Comparison of ENCODE assay signal across 10 cellular contexts in the genomic region with DNA sequence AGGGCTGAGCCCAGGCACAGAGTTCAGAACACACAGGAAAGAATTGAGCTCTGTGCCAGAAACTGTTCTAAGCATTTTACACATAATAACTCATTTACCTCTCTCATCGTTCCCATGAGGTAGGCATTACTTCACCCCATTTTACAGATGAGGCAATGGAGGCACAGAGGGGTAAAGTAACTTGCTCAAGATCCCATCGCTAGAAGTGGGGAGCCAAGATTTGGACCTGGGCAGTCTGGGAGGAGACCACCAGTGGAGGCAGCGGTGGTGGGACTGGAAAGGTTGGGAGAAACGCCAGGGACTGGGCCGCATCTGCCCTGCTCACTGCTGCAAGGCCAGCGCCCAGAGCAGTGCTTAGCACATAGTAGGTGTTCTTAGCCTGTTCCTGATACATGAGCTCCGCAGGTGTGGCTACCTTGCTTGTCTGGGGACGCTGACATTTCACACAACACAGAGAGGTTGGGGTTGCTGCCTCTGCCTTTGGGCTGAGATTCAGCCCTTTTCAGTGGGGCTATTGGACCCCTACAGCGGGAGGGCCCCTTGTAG. TPM values are rescaled to one million over a fixed set of nuclear protein-coding genes. Genes with fewer than 3 reads are reported as not detected.
DNase-seq lines count a peak whose midpoint lies in the region; ATAC-seq and TF ChIP-seq lines count a peak whose summit lies in the region.
"Had no signal": no experiment of that assay in that cellular context is flagged by ENCODE, and none has a peak within 500 bp of the region (broad histone marks: within the 10 kb centered on the region; RNA-seq: fewer than 3 reads in every experiment).

No MANE protein-coding gene starts in this region.

- peak overlapping the region; percentile 75 for H2BK20ac ChIP-seq in IMR-90 (ENCODE audit: low read depth, low read length)

- H3K4me3 Mint-ChIP-seq in nephron = no peak overlapping the region
- H3K4me3 Mint-ChIP-seq: IgD-negative memory B cell had no signal

- peaks cover 59% of the 10 kb centered on the region for H3K4me1 Mint-ChIP-seq in nephron

- peak overlapping the region; percentile 33; the same call in 1 of the 2 replicates for H4K5ac ChIP-seq in IMR-90 (ENCODE audit: low read depth, low read length)

- ATAC-seq in IMR-90 (ENCODE audit: low read depth) = no peak

- H3K9me3 ChIP-seq in IMR-90 (ENCODE audit: control insufficient read depth, insufficient read depth, low read length) (no peaks in the 10 kb centered on the region), mammary epithelial cell (replicated peaks; ENCODE audit: insufficient read depth, low read length) (no peaks in the 10 kb centered on the region)

- H4K20me1 ChIP-seq in IMR-90 (ENCODE audit: insufficient read depth, low read length) = no peaks in the 10 kb centered on the region
- no peaks in the 10 kb centered on the region for H4K20me1 ChIP-seq in mammary epithelial cell (ENCODE audit: insufficient read depth, low read length)

- H3K27me3 ChIP-seq in IMR-90 (ENCODE audit: control insufficient read depth, insufficient read depth, low read length) = no peaks in the 10 kb centered on the region
- no peaks in the 10 kb centered on the region for H3K27me3 ChIP-seq in mammary epithelial cell (ENCODE audit: insufficient read depth, low read length)

- TF ChIP-seq CTCF in IMR-90 (conservative IDR thresholded peaks at IDR 0.05; ENCODE audit: low read depth, low read length) = no peak
- no peak for TF ChIP-seq CTCF in mammary epithelial cell (conservative IDR thresholded peaks at IDR 0.05 in 1 of 2, IDR thresholded peaks at IDR 0.05 in 1 of 2; ENCODE audit: extremely low read depth in 1 of 2, insufficient read depth in 1 of 2, low read depth in 1 of 2, low read length in 2 of 2)
- no peak for TF ChIP-seq CTCF in nephron (IDR thresholded peaks at IDR 0.05; ENCODE audit: unreplicated experiment in 3 of 3)

- peaks cover 5% of the 10 kb centered on the region for H3K27me3 Mint-ChIP-seq in nephron (ENCODE audit: low read depth)

- H3K4me2 ChIP-seq in IMR-90 (ENCODE audit: low read depth, low read length) (no peak overlapping the region), mammary epithelial cell (ENCODE audit: insufficient read depth, low read depth, low read length) (peak overlapping the region; percentile 36)

- H3K79me2 ChIP-seq in mammary epithelial cell (ENCODE audit: insufficient read depth, low read length) = no peaks in the 10 kb centered on the region

- H3K36me3 ChIP-seq in IMR-90 (ENCODE audit: control insufficient read depth, insufficient read depth, low read length) (no peaks in the 10 kb centered on the region), mammary epithelial cell (ENCODE audit: insufficient read depth, low read length) (no peaks in the 10 kb centered on the region)

- DNase-seq in Ammon's horn (ENCODE audit: low spot score) (peak; percentile 5), IMR-90 (no peak), mammary epithelial cell (no peak), dedifferentiated amniotic fluid mesenchymal stem cell (ENCODE audit: extremely low spot score) (no peak), COR-L47 (lab: John Stamatoyannopoulos, UW) (no peak), NCI-H2171 (lab: John Stamatoyannopoulos, UW) (no peak)
- no peak for DNase-seq in stimulated activated CD4-positive, alpha-beta T cell treated with anti-CD3 and anti-CD28 coated beads, Interleukin-4, amount 100 ng/mL, for 4 hours

- CTCF ChIA-PET in IMR-90 (lab: Yijun Ruan, JAX) = interaction anchor here (0.6 to 1.8 kb wide), 9 partner anchors 9 to 193 kb away, joined by 3 to 19 read pairs (median 3); a partner anchor contains a TSS
- CTCF ChIA-PET in mammary epithelial cell (lab: Charles Lee; ENCODE audit: low non-redundant PET) = interaction anchor here (1.1 kb wide), 1 partner anchor 190 kb away, joined by 3 read pairs; no protein-coding TSS in a partner anchor

- peak overlapping the region; percentile 86 for H3K4ac ChIP-seq in IMR-90 (ENCODE audit: low read depth, low read length)

- peak overlapping the region; percentile 86 for H2AFZ ChIP-seq in IMR-90 (replicated peaks; ENCODE audit: low read length, poor library complexity)
- H2AFZ ChIP-seq in mammary epithelial cell (ENCODE audit: low read depth, low read length) = no peak overlapping the region

- H2BK120ac ChIP-seq in IMR-90 (ENCODE audit: low read depth, low read length) = peak overlapping the region; percentile 98

- TF ChIP-seq POLR2A in IMR-90 (IDR thresholded peaks at IDR 0.05; ENCODE audit: low read depth, low read length) = no peak

- H3K4me3 ChIP-seq in IMR-90 (ENCODE audit: insufficient read depth, low read depth, low read length) (no peak overlapping the region), mammary epithelial cell (replicated peaks in 1 of 3; ENCODE audit: insufficient read depth in 1 of 3, low read depth in 2 of 3, low read length in 3 of 3) (no peak overlapping the region)

- no peaks in the 10 kb centered on the region for H3K9me3 Mint-ChIP-seq in nephron
- H3K9me3 Mint-ChIP-seq: IgD-negative memory B cell had no signal

- no TSS peak for BruUV-seq in IMR-90 (replicated peaks; lab: Mats Ljungman, UMichigan)
- BruUV-seq in mammary epithelial cell (replicated peaks; lab: Mats Ljungman, UMichigan) = no TSS peak

- no peaks in the 10 kb centered on the region for H3K79me1 ChIP-seq in IMR-90 (ENCODE audit: low read depth in 1 of 2, low read length in 2 of 2)

- H3K9ac ChIP-seq in IMR-90 (ENCODE audit: low read depth, low read length) = peak overlapping the region; percentile 44
- H3K9ac ChIP-seq in mammary epithelial cell (ENCODE audit: insufficient read depth, low read length) = no peak overlapping the region

- peaks cover 38% of the 10 kb centered on the region for H3K4me1 ChIP-seq in IMR-90 (ENCODE audit: control insufficient read depth, insufficient read depth, low read length)
- peaks cover 34% of the 10 kb centered on the region for H3K4me1 ChIP-seq in mammary epithelial cell (ENCODE audit: insufficient read depth, low read length)

- peak overlapping the region; percentile 51 to 86; a peak in 2 of 4 replicates for H4K8ac ChIP-seq in IMR-90 (ENCODE audit: low read depth in 2 of 2, low read length in 2 of 2)

- H3K23ac ChIP-seq in IMR-90 (ENCODE audit: low read depth, low read length) = no peak overlapping the region

- peak overlapping the region; percentile 41; the same call in 1 of the 2 replicates for H3K56ac ChIP-seq in IMR-90 (ENCODE audit: extremely low read depth, insufficient read depth, low read length)

- in situ Hi-C loops in IMR-90 (cut with MboI; ENCODE audit: low sequenced_read_pairs) = loop anchor here (25.0 kb wide), 1 partner anchor 121 kb away; a partner anchor contains a TSS
- in situ Hi-C loops in mammary epithelial cell (cut with MboI; ENCODE audit: low sequenced_read_pairs in 2 of 2) = loop anchor here in 1 of 2 donors (25.0 kb wide), 1 partner anchor 121 kb away; a partner anchor contains a TSS

- H3K27ac ChIP-seq in IMR-90 (ENCODE audit: insufficient read depth, low read length) = peak overlapping the region; percentile 53; the same call in 1 of the 2 replicates
- H3K27ac ChIP-seq in mammary epithelial cell (ENCODE audit: insufficient read depth, low read depth, low read length) = no peak overlapping the region

- dilution Hi-C loops in IMR-90 (cut with HindIII; ENCODE audit: low sequenced_read_pairs, unreplicated experiment) (no loop called here), mammary epithelial cell (cut with HindIII; ENCODE audit: low sequenced_read_pairs) (loop anchor here (5.0 kb wide), 2 partner anchors 106 to 186 kb away; no protein-coding TSS in a partner anchor)

- H4K91ac ChIP-seq in IMR-90 (ENCODE audit: insufficient read depth, low read depth, low read length) = peak overlapping the region; percentile 91

- H3K27ac Mint-ChIP-seq in nephron = peak overlapping the region; percentile 94 to 97 (median 95)

- TF ChIP-seq RAD21 in IMR-90 (IDR thresholded peaks at IDR 0.05; ENCODE audit: low read length) = no peak

- WGBS in IMR-90 (ENCODE audit: extremely low coverage in 2 of 2, insufficient read length in 1 of 2), 2 experiments = 60% methylated on average over 1 of the region's 9 CpGs; no CpG with 5 or more reads in 1 of the 2 experiments
- 85% methylated on average over 9 of the region's 9 CpGs for WGBS in mammary epithelial cell (ENCODE audit: low coverage, missing lambda C conversion rate)

- H3K9me1 ChIP-seq in IMR-90 (ENCODE audit: insufficient read depth, low read length) = peaks cover 24% of the 10 kb centered on the region

- peak overlapping the region; percentile 92 for H2AK9ac ChIP-seq in IMR-90 (replicated peaks; ENCODE audit: low read depth, low read length, poor library complexity)

- H2BK15ac ChIP-seq in IMR-90 (ENCODE audit: low read depth, low read length) = peak overlapping the region; percentile 92; the same call in 2 of the 3 replicates

- peak overlapping the region; percentile 18 for H2BK5ac ChIP-seq in IMR-90 (ENCODE audit: low read depth, low read length, poor library complexity, severe bottlenecking)

- H3K36me3 Mint-ChIP-seq in nephron (ENCODE audit: low read depth) = no peaks in the 10 kb centered on the region
- H3K36me3 Mint-ChIP-seq: IgD-negative memory B cell had no signal

- H3K14ac ChIP-seq in IMR-90 (replicated peaks; ENCODE audit: low read depth, low read length) = peak overlapping the region; percentile 75

- intact Hi-C loops in IMR-90 (cut with micrococcal nuclease) = loop anchor here (1.0 kb wide), 1 partner anchor 193 kb away; a partner anchor contains a TSS
- intact Hi-C loops in mammary epithelial cell (cut with micrococcal nuclease) = no loop called here

- POLR2A ChIA-PET in IMR-90 (lab: Charles Lee; ENCODE audit: unreplicated experiment) = no interaction called here

- peak overlapping the region; percentile 97 for H2AK5ac ChIP-seq in IMR-90 (ENCODE audit: low read depth, low read length)

- peak overlapping the region; percentile 24; the same call in 1 of the 2 replicates for H3K18ac ChIP-seq in IMR-90 (ENCODE audit: low read depth, low read length)

TF ChIP-seq in IMR-90, 13 proteins besides CTCF, POLR2A, EP300 and RAD21 (continues in another document):
- TF ChIP-seq MAZ (IDR thresholded peaks at IDR 0.05; ENCODE audit: borderline replicate concordance, low read depth, low read length) = no peak
- no peak for TF ChIP-seq NFE2L2 (IDR thresholded peaks at IDR 0.05; ENCODE audit: low read depth, low read length)
- TF ChIP-seq RFX5 (IDR thresholded peaks at IDR 0.05; ENCODE audit: low read depth, low read length) = no peak

RNA-seq across cellular contexts. Expression of a gene that starts 27.8 kb away (rescaled TPM):
- total RNA-seq in IMR-90 (2012; rRNA removed) = not detected in 2 replicates
- polyA plus RNA-seq in IMR-90 (2012; rRNA removed) = not detected in 2 replicates
- polyA plus RNA-seq in IMR-90 (2012; cell fraction: cytosol; rRNA removed) = 0.11 TPM in 1 of 2 replicates, not detected in the other
- not detected in 2 replicates for polyA plus RNA-seq in IMR-90 (2012; cell fraction: nucleus; rRNA removed; ENCODE audit: low replicate concordance)
- total RNA-seq in mammary epithelial cell = not detected
- not detected for polyA plus RNA-seq in mammary epithelial cell
- polyA minus RNA-seq in mammary epithelial cell = not detected
- total RNA-seq: bronchial epithelial cell had no signal
- polyA plus RNA-seq: IgD-negative memory B cell had no signal

RNA-seq across cellular contexts. Expression of a gene that starts 50.7 kb away (rescaled TPM):
- total RNA-seq in IMR-90 (2012; rRNA removed) (101 and 131 TPM in 2 replicates), mammary epithelial cell (10 to 100 TPM; 17.5 to 20.7 TPM)
- polyA plus RNA-seq in IMR-90 (2012; rRNA removed) (97.4 and 102 TPM in 2 replicates), mammary epithelial cell (5.4 TPM)
- polyA plus RNA-seq in IMR-90 (2012; cell fraction: cytosol; rRNA removed) = 69.1 and 108 TPM in 2 replicates
- 19.5 and 60.7 TPM in 2 replicates for polyA plus RNA-seq in IMR-90 (2012; cell fraction: nucleus; rRNA removed; ENCODE audit: low replicate concordance)
- not detected for polyA minus RNA-seq in mammary epithelial cell
